Comparison of ENCODE assay signal across 1 cellular context in the genomic region with DNA sequence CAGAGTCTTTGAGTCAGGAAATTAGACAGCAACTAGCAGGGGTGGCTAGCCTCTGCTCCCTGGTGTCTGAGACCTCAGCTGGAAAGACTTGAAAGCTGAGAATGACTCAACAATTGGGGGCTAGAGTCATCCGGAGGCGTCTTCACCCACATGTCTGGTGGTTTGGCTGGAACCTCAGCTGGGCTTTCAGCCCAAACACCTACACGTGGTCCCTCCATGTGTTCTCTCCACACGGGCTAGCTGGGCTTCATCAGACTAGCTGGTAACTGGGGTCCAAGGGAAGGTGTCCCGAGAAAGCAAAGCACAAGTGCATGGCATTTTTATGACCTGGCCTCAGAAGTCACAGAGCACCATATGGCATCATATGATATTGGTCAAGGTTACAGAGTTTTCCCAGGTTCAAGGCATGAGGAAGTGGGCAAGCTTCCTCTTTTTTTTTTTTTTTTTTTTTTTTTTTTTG.
TF ChIP-seq lines count a peak whose summit lies in the region.

No MANE protein-coding gene starts in this region.

TF ChIP-seq in K562, 482 proteins besides CTCF, POLR2A, EP300 and RAD21 (continued from another document):
- TF ChIP-seq CHD7 (IDR thresholded peaks at IDR 0.05; ENCODE audit: low read depth, low read length) (no peak), ERF (CRISPR knock-in tag; IDR thresholded peaks at IDR 0.05) (no peak), ZNF507 (tag; conservative IDR thresholded peaks at IDR 0.05) (no peak), ZNF764 (CRISPR knock-in tag; IDR thresholded peaks at IDR 0.05; ENCODE audit: low read depth) (no peak), PCBP1 (IDR thresholded peaks at IDR 0.05; ENCODE audit: low read depth, low read length, poor library complexity, severe bottlenecking) (no peak), MBD1 (CRISPR knock-in tag; IDR thresholded peaks at IDR 0.05) (no peak), HMGN3 (IDR thresholded peaks at IDR 0.05; ENCODE audit: borderline replicate concordance, extremely low read depth, insufficient read length, low read depth, low read length) (no peak), SPI1 (IDR thresholded peaks at IDR 0.05; ENCODE audit: borderline replicate concordance, low read depth, low read length) (peak; percentile 88), NR1H2 (CRISPR knock-in tag; IDR thresholded peaks at IDR 0.05) (no peak), TBL1XR1 (IDR thresholded peaks at IDR 0.05; ENCODE audit: low read length in 2 of 2) (no peak), SMARCE1 (IDR thresholded peaks at IDR 0.05) (no peak), CBFA2T2 (conservative IDR thresholded peaks at IDR 0.05) (0 out of 2 replicates have a peak, but pooled peaks have one; percentile 15), ZNF408 (CRISPR knock-in tag; IDR thresholded peaks at IDR 0.05; ENCODE audit: low read depth) (no peak), BACH1 (tag; IDR thresholded peaks at IDR 0.05) (no peak), U2AF1 (optimal IDR thresholded peaks at IDR 0.05; ENCODE audit: low read depth, low read length) (no peak), ZNF695 (CRISPR knock-in tag; IDR thresholded peaks at IDR 0.05) (0 out of 2 replicates have a peak, but pooled peaks have one; percentile 21)
- TF ChIP-seq, protein P1, sequence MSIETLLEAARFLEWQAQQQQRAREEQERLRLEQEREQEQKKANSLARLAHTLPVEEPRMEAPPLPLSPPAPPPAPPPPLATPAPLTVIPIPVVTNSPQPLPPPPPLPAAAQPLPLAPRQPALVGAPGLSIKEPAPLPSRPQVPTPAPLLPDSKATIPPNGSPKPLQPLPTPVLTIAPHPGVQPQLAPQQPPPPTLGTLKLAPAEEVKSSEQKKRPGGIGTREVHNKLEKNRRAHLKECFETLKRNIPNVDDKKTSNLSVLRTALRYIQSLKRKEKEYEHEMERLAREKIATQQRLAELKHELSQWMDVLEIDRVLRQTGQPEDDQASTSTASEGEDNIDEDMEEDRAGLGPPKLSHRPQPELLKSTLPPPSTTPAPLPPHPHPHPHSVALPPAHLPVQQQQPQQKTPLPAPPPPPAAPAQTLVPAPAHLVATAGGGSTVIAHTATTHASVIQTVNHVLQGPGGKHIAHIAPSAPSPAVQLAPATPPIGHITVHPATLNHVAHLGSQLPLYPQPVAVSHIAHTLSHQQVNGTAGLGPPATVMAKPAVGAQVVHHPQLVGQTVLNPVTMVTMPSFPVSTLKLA (conservative IDR thresholded peaks at IDR 0.05) = peak; percentile 49 to 67; a peak in 3 of 4 replicates
- TF ChIP-seq, protein P2, sequence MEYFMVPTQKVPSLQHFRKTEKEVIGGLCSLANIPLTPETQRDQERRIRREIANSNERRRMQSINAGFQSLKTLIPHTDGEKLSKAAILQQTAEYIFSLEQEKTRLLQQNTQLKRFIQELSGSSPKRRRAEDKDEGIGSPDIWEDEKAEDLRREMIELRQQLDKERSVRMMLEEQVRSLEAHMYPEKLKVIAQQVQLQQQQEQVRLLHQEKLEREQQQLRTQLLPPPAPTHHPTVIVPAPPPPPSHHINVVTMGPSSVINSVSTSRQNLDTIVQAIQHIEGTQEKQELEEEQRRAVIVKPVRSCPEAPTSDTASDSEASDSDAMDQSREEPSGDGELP (CRISPR knock-in tag; IDR thresholded peaks at IDR 0.05; ENCODE audit: borderline replicate concordance) = peak; percentile 76
